ENCODE assay signal across 10 cellular contexts in genomic region chr10:78688945-78689935, GRCh38.
DNase-seq lines count a peak whose midpoint lies in the region; ATAC-seq, FAIRE-seq and TF ChIP-seq lines count a peak whose summit lies in the region.
"Had no signal": no experiment of that assay in that cellular context is flagged by ENCODE, and none has a peak within 500 bp of the region (broad histone marks: within the 10 kb centered on the region; RNA-seq: fewer than 3 reads in every experiment).

No MANE protein-coding gene starts in this region.

- TF ChIP-seq CTCF in testis (IDR thresholded peaks at IDR 0.05) (no peak), WERI-Rb-1 (IDR thresholded peaks at IDR 0.05; ENCODE audit: low read depth, low read length) (no peak)

- H3K9me3 ChIP-seq in testis (no peaks in the 10 kb centered on the region), WERI-Rb-1 (ENCODE audit: severe bottlenecking) (no peaks in the 10 kb centered on the region)

- intact Hi-C loops in testis (cut with DNase I; ENCODE audit: low total_unique reads): no loop called here

- no peak for TF ChIP-seq POLR2A in testis (IDR thresholded peaks at IDR 0.05)

- 58 to 60% methylated on average over 15 of the region's 15 CpGs for WGBS in testis, 2 donors

- peak; percentile 88 for FAIRE-seq in islet of Langerhans (lab: Jason Lieb, UNC)

- H3K27ac ChIP-seq in angular gyrus (ENCODE audit: low read depth, low read length): peak overlapping the region; percentile 92
- no peak overlapping the region for H3K27ac ChIP-seq in testis
- no peak overlapping the region for H3K27ac ChIP-seq in WERI-Rb-1

- ATAC-seq in HG03039 (IDR thresholded peaks at IDR 0.05; ENCODE audit: unreplicated experiment) (no peak), HG03025 (IDR thresholded peaks at IDR 0.05; ENCODE audit: low FRiP score, unreplicated experiment) (no peak)
- ATAC-seq: effector memory CD8-positive, alpha-beta T cell had no signal

- H3K27me3 ChIP-seq in testis: no peaks in the 10 kb centered on the region
- no peaks in the 10 kb centered on the region for H3K27me3 ChIP-seq in WERI-Rb-1 (ENCODE audit: insufficient read depth, low read depth, severe bottlenecking)

- DNase-seq in NCI-H1436 treated with DMSO at 0.1 percent for 48 hours (lab: John Stamatoyannopoulos, UW): peak; percentile 51
- peak; percentile 29 for DNase-seq in testis
- DNase-seq in activated effector memory CD4-positive, alpha-beta T cell treated with Interleukin-2 at 50 U/mL for 16 hours: no peak
- no peak for DNase-seq in WERI-Rb-1
- DNase-seq: activated CD4-positive, alpha-beta memory T cell treated with anti-CD3 and anti-CD28 coated beads, Interleukin-2, amount 10 ng/mL, durations not matched to agents 7 days and 5 days; effector memory CD8-positive, alpha-beta T cell had no signal

- no peaks in the 10 kb centered on the region for H3K36me3 ChIP-seq in testis (ENCODE audit: low read depth, missing control alignments)
- H3K36me3 ChIP-seq in WERI-Rb-1: no peaks in the 10 kb centered on the region

- H3K4me1 ChIP-seq in testis: peaks cover 4% of the 10 kb centered on the region

- H3K4me3 ChIP-seq in testis: no peak overlapping the region
- H3K4me3 ChIP-seq in WERI-Rb-1 (ENCODE audit: low read depth, low read length): no peak overlapping the region

Comparison
In these comparisons a context has a peak if more than half of its experiments do, and no peak if none do; other contexts are left out.
1. DNase-seq: peak in NCI-H1436 treated with DMSO at 0.1 percent for 48 hours (single experiment) and testis (single experiment); none in activated effector memory CD4-positive, alpha-beta T cell treated with Interleukin-2 at 50 U/mL for 16 hours (single experiment) and WERI-Rb-1 (single experiment).